Comparison of ENCODE assay signal across 1 cellular context in the genomic region with DNA sequence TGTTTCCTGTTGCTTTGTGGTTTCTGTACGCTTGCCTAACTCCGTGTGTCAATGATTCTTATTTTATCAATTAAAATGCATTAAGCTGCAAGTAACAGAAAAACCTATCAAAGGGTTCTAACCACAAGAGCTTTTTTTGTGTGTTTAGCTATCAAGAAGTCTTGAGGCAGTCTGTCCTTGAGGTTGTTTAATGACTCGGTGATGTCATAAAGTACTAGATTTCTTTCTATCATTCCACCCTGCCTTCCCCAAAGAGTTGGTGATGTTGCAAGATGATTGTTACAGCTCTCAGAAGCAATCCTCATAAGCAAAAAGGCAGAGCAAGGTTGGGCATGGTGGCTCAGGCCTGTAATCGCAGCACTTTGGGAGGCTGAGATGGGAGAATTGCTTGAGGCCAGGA.
TF ChIP-seq lines count a peak whose summit lies in the region.

No MANE protein-coding gene starts in this region.

TF ChIP-seq in HepG2, 621 proteins besides CTCF, POLR2A, EP300 and RAD21 (continued from another document):
- TF ChIP-seq, protein P1, sequence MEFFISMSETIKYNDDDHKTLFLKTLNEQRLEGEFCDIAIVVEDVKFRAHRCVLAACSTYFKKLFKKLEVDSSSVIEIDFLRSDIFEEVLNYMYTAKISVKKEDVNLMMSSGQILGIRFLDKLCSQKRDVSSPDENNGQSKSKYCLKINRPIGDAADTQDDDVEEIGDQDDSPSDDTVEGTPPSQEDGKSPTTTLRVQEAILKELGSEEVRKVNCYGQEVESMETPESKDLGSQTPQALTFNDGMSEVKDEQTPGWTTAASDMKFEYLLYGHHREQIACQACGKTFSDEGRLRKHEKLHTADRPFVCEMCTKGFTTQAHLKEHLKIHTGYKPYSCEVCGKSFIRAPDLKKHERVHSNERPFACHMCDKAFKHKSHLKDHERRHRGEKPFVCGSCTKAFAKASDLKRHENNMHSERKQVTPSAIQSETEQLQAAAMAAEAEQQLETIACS (CRISPR knock-in tag; IDR thresholded peaks at IDR 0.05), result no peak
- TF ChIP-seq ATF1 (CRISPR knock-in tag; IDR thresholded peaks at IDR 0.05), result no peak
- no peak for TF ChIP-seq MYC (CRISPR knock-in tag; IDR thresholded peaks at IDR 0.05; ENCODE audit: borderline replicate concordance)
- TF ChIP-seq NR2C2 (CRISPR knock-in tag; IDR thresholded peaks at IDR 0.05; ENCODE audit: borderline replicate concordance), result no peak
- TF ChIP-seq ZNF878 (CRISPR knock-in tag; IDR thresholded peaks at IDR 0.05), result no peak
TF ChIP-seq in HepG2: peak in this region for 1.
